Comparison of ENCODE assay signal across 14 cellular contexts in genomic region chr4:158728256-158728655, GRCh38. TPM values are rescaled to one million over a fixed set of nuclear protein-coding genes. Genes with fewer than 3 reads are reported as not detected.
DNase-seq lines count a peak whose midpoint lies in the region; ATAC-seq lines count a peak whose summit lies in the region.
"Had no signal": no experiment of that assay in that cellular context is flagged by ENCODE, and none has a peak within 500 bp of the region (broad histone marks: within the 10 kb centered on the region; RNA-seq: fewer than 3 reads in every experiment).

No MANE protein-coding gene starts in this region.

- peak overlapping the region; percentile 7 for H3K4me3 Mint-ChIP-seq in activated naive CD8-positive, alpha-beta T cell treated with anti-CD3 and anti-CD28 coated beads, Interleukin-2, amount 10 ng/mL, durations not matched to agents 7 days and 5 days
- no peak overlapping the region for H3K4me3 Mint-ChIP-seq in activated naive CD8-positive, alpha-beta T cell treated with anti-CD3 and anti-CD28 coated beads, Interleukin-2, amount 50 U/mL, for 24 hours
- H3K4me3 Mint-ChIP-seq: B cell; CD4-positive, alpha-beta T cell had no signal

- peaks cover 13% of the 10 kb centered on the region for H3K4me1 Mint-ChIP-seq in activated naive CD8-positive, alpha-beta T cell treated with anti-CD3 and anti-CD28 coated beads, Interleukin-2, amount 10 ng/mL, durations not matched to agents 7 days and 5 days
- peaks cover 37% of the 10 kb centered on the region for H3K4me1 Mint-ChIP-seq in activated naive CD8-positive, alpha-beta T cell treated with anti-CD3 and anti-CD28 coated beads, Interleukin-2, amount 50 U/mL, for 24 hours

- POLR2A ChIA-PET in activated naive CD8-positive, alpha-beta T cell treated with anti-CD3 and anti-CD28 coated beads, Interleukin-2, amount 10 ng/mL, durations not matched to agents 7 days and 5 days (lab: Charles Lee), result no interaction called here

- DNase-seq in activated naive CD8-positive, alpha-beta T cell treated with anti-CD3 and anti-CD28 coated beads, Interleukin-2, amount 10 ng/mL, durations not matched to agents 7 days and 5 days, result no peak
- no peak for DNase-seq in activated naive CD8-positive, alpha-beta T cell treated with anti-CD3 and anti-CD28 coated beads, Interleukin-2, amount 50 U/mL, for 24 hours
- peak; percentile 80 for DNase-seq in OCI-M1 (lab: John Stamatoyannopoulos, UW)
- DNase-seq in DMS114 treated with DMSO at 0.1 percent for 48 hours (lab: John Stamatoyannopoulos, UW; ENCODE audit: unreplicated experiment), result no peak
- DNase-seq in NCI-H1694 (lab: John Stamatoyannopoulos, UW), result no peak
- DNase-seq: C1 segment of cervical spinal cord; Calu3; CD4-positive, alpha-beta T cell; DMS 273 treated with DMSO at 0.1 percent for 48 hours; DMS79 had no signal

- no peaks in the 10 kb centered on the region for H3K27me3 ChIP-seq in neuron (ENCODE audit: insufficient read depth, low read length)

- H3K27me3 Mint-ChIP-seq in activated naive CD8-positive, alpha-beta T cell treated with anti-CD3 and anti-CD28 coated beads, Interleukin-2, amount 10 ng/mL, durations not matched to agents 7 days and 5 days, result peaks cover 14% of the 10 kb centered on the region
- H3K27me3 Mint-ChIP-seq in activated naive CD8-positive, alpha-beta T cell treated with anti-CD3 and anti-CD28 coated beads, Interleukin-2, amount 50 U/mL, for 24 hours, result peaks cover 49% of the 10 kb centered on the region

- ATAC-seq in activated naive CD8-positive, alpha-beta T cell treated with anti-CD3 and anti-CD28 coated beads, Interleukin-2, amount 10 ng/mL, durations not matched to agents 7 days and 5 days (ENCODE audit: low read depth), result no peak
- ATAC-seq in activated naive CD8-positive, alpha-beta T cell treated with anti-CD3 and anti-CD28 coated beads, Interleukin-2, amount 50 U/mL, for 24 hours, result no peak
- ATAC-seq: GM12878, HCT116 had no signal

- no peaks in the 10 kb centered on the region for H3K9me3 Mint-ChIP-seq in activated naive CD8-positive, alpha-beta T cell treated with anti-CD3 and anti-CD28 coated beads, Interleukin-2, amount 10 ng/mL, durations not matched to agents 7 days and 5 days
- no peaks in the 10 kb centered on the region for H3K9me3 Mint-ChIP-seq in activated naive CD8-positive, alpha-beta T cell treated with anti-CD3 and anti-CD28 coated beads, Interleukin-2, amount 50 U/mL, for 24 hours
- H3K9me3 Mint-ChIP-seq: CD4-positive, alpha-beta T cell had no signal

- H3K27ac Mint-ChIP-seq in activated naive CD8-positive, alpha-beta T cell treated with anti-CD3 and anti-CD28 coated beads, Interleukin-2, amount 10 ng/mL, durations not matched to agents 7 days and 5 days, result no peak overlapping the region
- H3K27ac Mint-ChIP-seq in activated naive CD8-positive, alpha-beta T cell treated with anti-CD3 and anti-CD28 coated beads, Interleukin-2, amount 50 U/mL, for 24 hours, result no peak overlapping the region
- H3K27ac Mint-ChIP-seq: B cell; CD4-positive, alpha-beta T cell had no signal

- H3K4me3 ChIP-seq in neuron (ENCODE audit: low read length), result no peak overlapping the region
- H3K4me3 ChIP-seq: GM12878 had no signal

- peak overlapping the region; percentile 78 for H2AFZ ChIP-seq in neuron (ENCODE audit: low read depth, low read length)

- no peaks in the 10 kb centered on the region for H3K9me3 ChIP-seq in neuron (ENCODE audit: low read length)

- peaks cover 8% of the 10 kb centered on the region for H3K4me1 ChIP-seq in neuron (ENCODE audit: insufficient read depth, low read length)

- H3K36me3 Mint-ChIP-seq in activated naive CD8-positive, alpha-beta T cell treated with anti-CD3 and anti-CD28 coated beads, Interleukin-2, amount 10 ng/mL, durations not matched to agents 7 days and 5 days, result no peaks in the 10 kb centered on the region
- H3K36me3 Mint-ChIP-seq in activated naive CD8-positive, alpha-beta T cell treated with anti-CD3 and anti-CD28 coated beads, Interleukin-2, amount 50 U/mL, for 24 hours (ENCODE audit: low read depth), result no peaks in the 10 kb centered on the region

- H3K36me3 ChIP-seq in neuron (ENCODE audit: insufficient read depth, low read length), result no peaks in the 10 kb centered on the region

RNA-seq across cellular contexts. Expression of gene PPID, which starts 5.1 kb away (rescaled TPM):
- 10 to 100 TPM; 31.5 to 34.5 TPM for total RNA-seq in activated naive CD8-positive, alpha-beta T cell treated with anti-CD3 and anti-CD28 coated beads, Interleukin-2, amount 10 ng/mL, durations not matched to agents 7 days and 5 days

RNA-seq across cellular contexts. Expression of gene FNIP2, which starts 40.6 kb away (rescaled TPM):
- total RNA-seq in activated naive CD8-positive, alpha-beta T cell treated with anti-CD3 and anti-CD28 coated beads, Interleukin-2, amount 10 ng/mL, durations not matched to agents 7 days and 5 days, result 10 to 100 TPM; 15.3 to 15.7 TPM

RNA-seq across cellular contexts. Expression of gene ETFDH, which starts 56.2 kb away (rescaled TPM):
- 10 to 100 TPM; 19.1 to 20.2 TPM for total RNA-seq in activated naive CD8-positive, alpha-beta T cell treated with anti-CD3 and anti-CD28 coated beads, Interleukin-2, amount 10 ng/mL, durations not matched to agents 7 days and 5 days

RNA-seq across cellular contexts. Expression of gene C4orf46, which starts 56.6 kb away (rescaled TPM):
- total RNA-seq in activated naive CD8-positive, alpha-beta T cell treated with anti-CD3 and anti-CD28 coated beads, Interleukin-2, amount 10 ng/mL, durations not matched to agents 7 days and 5 days, result 10 to 100 TPM; 11.8 to 12.7 TPM
